In the genomic region with DNA sequence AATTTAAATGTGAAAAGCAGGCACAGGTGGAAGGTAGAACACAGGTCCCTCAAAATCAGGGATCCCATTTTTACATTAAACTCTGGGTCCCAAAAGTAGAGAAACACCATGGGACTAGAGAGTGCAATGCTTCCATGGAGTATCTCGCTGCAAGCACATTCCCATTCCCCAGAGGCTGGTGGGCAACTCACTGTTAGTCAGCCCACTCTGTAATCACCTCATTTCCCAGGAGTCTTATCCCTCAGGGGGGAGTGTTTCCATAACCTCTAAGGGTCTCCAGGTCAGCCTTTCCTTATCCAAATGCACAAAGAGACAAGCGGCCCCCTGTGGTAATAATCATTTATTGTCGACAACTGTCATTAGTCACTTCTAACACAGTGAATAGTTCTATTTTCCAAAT, we compare ENCODE assay signal across 18 cellular contexts.
DNase-seq lines count a peak whose midpoint lies in the region; ATAC-seq and TF ChIP-seq lines count a peak whose summit lies in the region.
"Had no signal": no experiment of that assay in that cellular context is flagged by ENCODE, and none has a peak within 500 bp of the region (broad histone marks: within the 10 kb centered on the region; RNA-seq: fewer than 3 reads in every experiment).

No MANE protein-coding gene starts in this region.

- no peaks in the 10 kb centered on the region for H3K36me3 ChIP-seq in H7 (replicated peaks; ENCODE audit: control insufficient read depth, insufficient read depth, low read length)
- no peaks in the 10 kb centered on the region for H3K36me3 ChIP-seq in endodermal cell (ENCODE audit: control insufficient read depth, insufficient read depth, low read length)
- H3K36me3 ChIP-seq in mesendoderm (ENCODE audit: control insufficient read depth, insufficient read depth, low read length), result no peaks in the 10 kb centered on the region

- H3K23ac ChIP-seq in mesendoderm (ENCODE audit: low read length), result no peak overlapping the region

- no peak overlapping the region for H2BK5ac ChIP-seq in mesendoderm (ENCODE audit: low read length)

- H4K8ac ChIP-seq in mesendoderm (ENCODE audit: low read depth, low read length), result no peak overlapping the region

- H2AK5ac ChIP-seq in mesendoderm (ENCODE audit: low read length), result no peak overlapping the region

- no peak overlapping the region for H4K5ac ChIP-seq in mesendoderm (ENCODE audit: low read length)

- no peaks in the 10 kb centered on the region for H3K27me3 ChIP-seq in H7 (ENCODE audit: control insufficient read depth, insufficient read depth, low read length)
- H3K27me3 ChIP-seq in endodermal cell (ENCODE audit: control insufficient read depth, insufficient read depth, low read length, poor library complexity, severe bottlenecking), result no peaks in the 10 kb centered on the region
- no peaks in the 10 kb centered on the region for H3K27me3 ChIP-seq in mesendoderm (ENCODE audit: insufficient read depth, low read length, poor library complexity)

- ATAC-seq in HG03025 (IDR thresholded peaks at IDR 0.05; ENCODE audit: low FRiP score, unreplicated experiment) (no peak), left colon (no peak)
- ATAC-seq: K562, T-helper 17 cell had no signal

- peaks cover under 1% of the 10 kb centered on the region for H3K36me3 Mint-ChIP-seq in endodermal cell (ENCODE audit: low read depth)
- H3K36me3 Mint-ChIP-seq: CD4-positive, CD25-positive, alpha-beta regulatory T cell had no signal

- no peak overlapping the region for H2BK120ac ChIP-seq in mesendoderm (ENCODE audit: low read depth, low read length)

- no peak for TF ChIP-seq CTCF in endodermal cell (conservative IDR thresholded peaks at IDR 0.05)

- no peak overlapping the region for H3K27ac ChIP-seq in endodermal cell (ENCODE audit: low read depth, low read length)
- no peak overlapping the region for H3K27ac ChIP-seq in mesendoderm (ENCODE audit: low read depth, low read length)
- H3K27ac ChIP-seq: HL-60 had no signal

- H3K79me1 ChIP-seq in mesendoderm (ENCODE audit: low read length), result no peaks in the 10 kb centered on the region

- peaks cover 3% of the 10 kb centered on the region for H3K27me3 Mint-ChIP-seq in endodermal cell (ENCODE audit: insufficient read depth)
- H3K27me3 Mint-ChIP-seq: CD4-positive, CD25-positive, alpha-beta regulatory T cell; T-helper 17 cell had no signal

- H3K4me3 Mint-ChIP-seq in endodermal cell, result no peak overlapping the region
- H3K4me3 Mint-ChIP-seq: CD4-positive, CD25-positive, alpha-beta regulatory T cell; HFFc6; T-helper 17 cell had no signal

- H2BK15ac ChIP-seq in mesendoderm (replicated peaks; ENCODE audit: low read depth), result no peak overlapping the region

- peaks cover 36% of the 10 kb centered on the region for H3K4me1 Mint-ChIP-seq in endodermal cell
- H3K4me1 Mint-ChIP-seq: CD4-positive, CD25-positive, alpha-beta regulatory T cell; T-helper 17 cell had no signal

- H3K4me3 ChIP-seq in H7 (ENCODE audit: insufficient read depth, low read depth, low read length) (no peak overlapping the region), endodermal cell (ENCODE audit: low read length) (no peak overlapping the region), mesendoderm (ENCODE audit: low read length) (no peak overlapping the region)
- H3K4me3 ChIP-seq: K562 had no signal

- H3K79me2 ChIP-seq in mesendoderm (ENCODE audit: control insufficient read depth, insufficient read depth, low read length), result no peaks in the 10 kb centered on the region

- H3K18ac ChIP-seq in mesendoderm (ENCODE audit: low read length), result no peak overlapping the region

- no peak overlapping the region for H3K4ac ChIP-seq in mesendoderm (ENCODE audit: low read depth, low read length)

- no peak overlapping the region for H3K4me2 ChIP-seq in mesendoderm (ENCODE audit: low read length)
- H3K4me2 ChIP-seq: SK-N-SH had no signal

- no peak overlapping the region for H3K27ac Mint-ChIP-seq in endodermal cell
- H3K27ac Mint-ChIP-seq: CD4-positive, CD25-positive, alpha-beta regulatory T cell; HFFc6; T-helper 17 cell had no signal

- H3K9me3 Mint-ChIP-seq in endodermal cell, result peaks cover 19% of the 10 kb centered on the region

- H3K9ac ChIP-seq in endodermal cell (ENCODE audit: extremely low read depth, low read length, poor library complexity, severe bottlenecking), result no peak overlapping the region
- H3K9ac ChIP-seq in mesendoderm (ENCODE audit: low read length), result no peak overlapping the region
- H3K9ac ChIP-seq: SK-N-SH had no signal

- intact Hi-C loops in left colon (cut with DNase I, micrococcal nuclease), result no loop called here

- H3K4me1 ChIP-seq in endodermal cell (ENCODE audit: control insufficient read depth, insufficient read depth, low read length) (peaks cover 4% of the 10 kb centered on the region), mesendoderm (ENCODE audit: control insufficient read depth, low read depth, low read length) (no peaks in the 10 kb centered on the region)

- H3K9me3 ChIP-seq in endodermal cell (ENCODE audit: control insufficient read depth, low read length), result no peaks in the 10 kb centered on the region
- H3K9me3 ChIP-seq: SK-N-SH had no signal

- WGBS in endodermal cell (ENCODE audit: insufficient coverage in 1 of 2, insufficient read length in 1 of 2), 2 experiments, result 60 to 65% methylated on average over 1 to 3 of the region's 3 CpGs
- WGBS in mesendoderm (ENCODE audit: extremely low coverage, insufficient coverage, low lambda C conversion rate), result no CpG with 5 or more reads among the region's 3 CpGs

- H3K56ac ChIP-seq in mesendoderm (ENCODE audit: low read length), result no peak overlapping the region

- DNase-seq in H7, result peak; percentile 2
- DNase-seq in NCI-H2227 (lab: John Stamatoyannopoulos, UW; ENCODE audit: unreplicated experiment), result peak; percentile 45
- DNase-seq in endodermal cell, result peak; percentile 52
- DNase-seq in mesendoderm, result peak; percentile 25
- DNase-seq in NCI-H226, result no peak
- no peak for DNase-seq in CD1c-positive myeloid dendritic cell (ENCODE audit: extremely low spot score)
- no peak for DNase-seq in left colon
- DNase-seq: CD4-positive, CD25-positive, alpha-beta regulatory T cell; HFFc6; NCI-H1694; NCI-H2081; NCI-H524; NCI-H774; SK-N-SH; T-helper 17 cell had no signal

Comparison
In these comparisons a context has a peak if more than half of its experiments do, and no peak if none do; other contexts are left out.
1. DNase-seq: peak in H7 (single experiment), NCI-H2227 (single experiment), endodermal cell (single experiment) and mesendoderm (single experiment); none in NCI-H226 (single experiment), CD1c-positive myeloid dendritic cell (single experiment) and left colon (0 of 2).